In the genomic region with DNA sequence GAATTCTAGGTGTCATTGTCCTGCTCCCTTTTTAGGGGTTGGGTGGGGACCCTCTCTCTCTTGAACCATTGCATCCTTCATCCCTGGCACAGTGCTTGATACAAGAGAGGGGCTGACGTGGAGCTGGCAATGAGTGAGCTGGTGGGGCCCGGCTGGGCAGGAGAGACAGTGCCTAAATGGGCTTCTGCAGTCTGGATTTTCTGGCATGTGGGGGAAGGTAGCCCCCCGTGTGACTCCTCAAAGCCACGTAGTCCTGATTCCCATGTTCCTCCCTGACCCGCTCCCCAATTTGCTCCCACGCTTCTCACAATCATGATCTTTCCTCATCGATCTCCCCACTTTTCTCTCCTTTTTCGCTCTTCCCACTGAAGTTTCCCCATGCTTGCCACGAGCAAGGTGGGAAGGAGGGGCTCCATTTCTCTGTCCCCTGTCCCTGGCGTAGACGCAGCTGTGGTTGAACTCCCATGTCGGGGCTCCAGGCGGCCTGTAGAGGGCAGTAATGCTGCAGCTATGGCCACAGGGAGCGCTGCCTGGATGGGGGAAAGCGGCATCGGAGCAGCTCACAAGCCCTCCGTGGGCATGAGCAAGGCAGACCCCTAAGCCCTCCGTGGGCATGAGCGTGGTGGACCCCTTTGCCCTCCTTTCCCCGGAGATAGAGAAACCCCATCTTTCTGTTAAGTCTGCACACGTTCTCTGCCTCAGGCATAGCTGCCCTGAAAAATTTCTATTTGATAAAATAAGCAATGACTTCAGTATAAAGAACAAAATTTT, we compare ENCODE assay signal across 8 cellular contexts. TPM values are rescaled to one million over a fixed set of nuclear protein-coding genes. Genes with fewer than 3 reads are reported as not detected.
DNase-seq lines count a peak whose midpoint lies in the region; ATAC-seq and TF ChIP-seq lines count a peak whose summit lies in the region.

No MANE protein-coding gene starts in this region.

- peak; percentile 75 for DNase-seq in GM13976 (ENCODE audit: low spot score)
- peak; percentile 17 for DNase-seq in SKM-1 treated with dmso at 0.1 percent for 144 hours (lab: John Stamatoyannopoulos, UW; ENCODE audit: unreplicated experiment)
- DNase-seq in activated naive CD4-positive, alpha-beta T cell treated with anti-CD3 and anti-CD28 coated beads, Interleukin-2, amount 50 U/mL, for 72 hours (ENCODE audit: low spot score in 2 of 2): peak; percentile 65 to 76
- DNase-seq in heart right ventricle: peak; percentile 67 to 69
- peak; percentile 55 for DNase-seq in putamen (ENCODE audit: low spot score)

- peak; percentile 74 to 81 for ATAC-seq in activated naive CD4-positive, alpha-beta T cell treated with anti-CD3 and anti-CD28 coated beads, Interleukin-2, amount 50 U/mL, for 72 hours
- ATAC-seq in heart right ventricle (peak; percentile 67 to 87 (median 82)), GM18520 (IDR thresholded peaks at IDR 0.05; ENCODE audit: unreplicated experiment) (no peak), HG03108 (IDR thresholded peaks at IDR 0.05; ENCODE audit: unreplicated experiment) (no peak)

- H3F3A ChIP-seq in Loucy (ENCODE audit: low read depth): no peaks in the 10 kb centered on the region

- H4K20me1 ChIP-seq in Loucy (ENCODE audit: insufficient read depth, low read length, poor library complexity, severe bottlenecking): no peaks in the 10 kb centered on the region

- no peak overlapping the region for H2AFZ ChIP-seq in Loucy (ENCODE audit: low read length)

- H3K4me1 ChIP-seq in Loucy (ENCODE audit: insufficient read depth, low read length, poor library complexity, severe bottlenecking) (peaks cover 7% of the 10 kb centered on the region), heart right ventricle (peaks cover 0 to 17% (median 6%) of the 10 kb centered on the region in 9 donors)

- peak overlapping the region in 1 of 2 donors; percentile 79 for H3K27ac Mint-ChIP-seq in activated naive CD4-positive, alpha-beta T cell treated with anti-CD3 and anti-CD28 coated beads, Interleukin-2, amount 50 U/mL, for 72 hours

- intact Hi-C loops in heart right ventricle (cut with DNase I): loop anchor here in 2 of 10 donors (5.0 to 10.0 kb wide), 3 partner anchors 124 to 1038 kb away; no protein-coding TSS in a partner anchor

- H3K4me3 ChIP-seq in Loucy (ENCODE audit: low read length, poor library complexity, severe bottlenecking) (no peak overlapping the region), heart right ventricle (peak overlapping the region in 2 of 10 donors; percentile 3 to 15)

- no peaks in the 10 kb centered on the region for H3K9me3 ChIP-seq in Loucy (ENCODE audit: insufficient read depth, low read depth, low read length)
- no peaks in the 10 kb centered on the region for H3K9me3 ChIP-seq in heart right ventricle

- 12 to 15% methylated on average over 21 of the region's 21 CpGs for WGBS in heart right ventricle, 2 donors

- H3K9me3 Mint-ChIP-seq in activated naive CD4-positive, alpha-beta T cell treated with anti-CD3 and anti-CD28 coated beads, Interleukin-2, amount 50 U/mL, for 72 hours: no peaks in the 10 kb centered on the region

- TF ChIP-seq CTCF in GM13976 (IDR thresholded peaks at IDR 0.05; ENCODE audit: borderline replicate concordance, control extremely low read depth, extremely low read depth, insufficient read depth, missing control alignments) (peak; percentile 94), Loucy (conservative IDR thresholded peaks at IDR 0.05; ENCODE audit: low read length) (peak; percentile 64), heart right ventricle (IDR thresholded peaks at IDR 0.05) (peak; percentile 76 to 95 (median 86))

- H3K27ac ChIP-seq in heart right ventricle: no peak overlapping the region

- H3K79me2 ChIP-seq in Loucy (ENCODE audit: insufficient read depth, low read length): no peaks in the 10 kb centered on the region

- no peaks in the 10 kb centered on the region for H3K27me3 ChIP-seq in Loucy (ENCODE audit: insufficient read depth, low read length, poor library complexity, severe bottlenecking)
- no peaks in the 10 kb centered on the region for H3K27me3 ChIP-seq in heart right ventricle

- no peak overlapping the region for H3K9ac ChIP-seq in Loucy (ENCODE audit: low read depth, low read length, poor library complexity, severe bottlenecking)

- in situ Hi-C loops in GM13976 (cut with MboI; ENCODE audit: low sequenced_read_pairs, unreplicated experiment): loop anchor here (10.0 to 25.0 kb wide), 2 partner anchors 474 to 577 kb away; no protein-coding TSS in a partner anchor

- no peak overlapping the region for H3K4me2 ChIP-seq in Loucy (ENCODE audit: low read depth, low read length, poor library complexity, severe bottlenecking)

- H3K36me3 ChIP-seq in Loucy (ENCODE audit: insufficient read depth, low read length) (no peaks in the 10 kb centered on the region), heart right ventricle (peaks cover 0 to 4% (median 0%) of the 10 kb centered on the region in 9 donors)

- H3K9me2 ChIP-seq in Loucy (replicated peaks; ENCODE audit: low read depth, low read length): no peaks in the 10 kb centered on the region

- no peaks in the 10 kb centered on the region for H3K36me3 Mint-ChIP-seq in activated naive CD4-positive, alpha-beta T cell treated with anti-CD3 and anti-CD28 coated beads, Interleukin-2, amount 50 U/mL, for 72 hours

RNA-seq across cellular contexts. Expression of a gene that starts 47.5 kb away (rescaled TPM):
- 10 to 100 TPM; 48.9 to 52.7 TPM for total RNA-seq in activated naive CD4-positive, alpha-beta T cell treated with anti-CD3 and anti-CD28 coated beads, Interleukin-2, amount 50 U/mL, for 72 hours
- 10 to 100 TPM; 57.2 to 74.7 (median 64.1) TPM for total RNA-seq in heart right ventricle
- polyA plus RNA-seq in heart right ventricle: 10 to 100 TPM; 10.2 to 11.7 TPM

Comparison
In these comparisons a context has a peak if more than half of its experiments do, and no peak if none do; other contexts are left out.
1. DNase-seq: peak in every context shown above with its lines; median percentile 75 in GM13976; 70 in activated naive CD4-positive, alpha-beta T cell treated with anti-CD3 and anti-CD28 coated beads, Interleukin-2, amount 50 U/mL, for 72 hours; 68 in heart right ventricle; 55 in putamen; 17 in SKM-1 treated with dmso at 0.1 percent for 144 hours.
2. ATAC-seq: peak in activated naive CD4-positive, alpha-beta T cell treated with anti-CD3 and anti-CD28 coated beads, Interleukin-2, amount 50 U/mL, for 72 hours (2 of 2) and heart right ventricle (8 of 8); none in GM18520 (single experiment) and HG03108 (single experiment).
3. Peak in every context shown above with its lines, with median percentiles within 50 percentile points of each other: CTCF ChIP-seq.